8 cellular contexts compared by ENCODE assay signal in genomic region chr3:152267319-152267689, GRCh38. TPM values are rescaled to one million over a fixed set of nuclear protein-coding genes. Genes with fewer than 3 reads are reported as not detected.
A peak's percentile ranks its signal among the peaks of the same experiment; 100 is the strongest.
DNase-seq lines count a peak whose midpoint lies in the region; ATAC-seq and TF ChIP-seq lines count a peak whose summit lies in the region.

No MANE protein-coding gene starts in this region.

- H3K4me1 ChIP-seq in CD4-positive, alpha-beta memory T cell (ENCODE audit: insufficient read depth, low read length) = peaks cover 58% of the 10 kb centered on the region

- no peaks in the 10 kb centered on the region for H3K36me3 ChIP-seq in CD4-positive, alpha-beta memory T cell (ENCODE audit: insufficient read depth, low read length)

- H3K9me3 Mint-ChIP-seq in CD4-positive, alpha-beta memory T cell = peaks cover 0 to 2% (median 0%) of the 10 kb centered on the region in 8 donors
- H3K9me3 Mint-ChIP-seq in osteocyte (ENCODE audit: unreplicated experiment) = no peaks in the 10 kb centered on the region

- H3K4me3 Mint-ChIP-seq in CD4-positive, alpha-beta memory T cell = peak overlapping the region; percentile 90 to 100 (median 97)
- peak overlapping the region; percentile 92 for H3K4me3 Mint-ChIP-seq in osteocyte (ENCODE audit: unreplicated experiment)

- no peak for DNase-seq in CD4-positive, alpha-beta memory T cell
- DNase-seq in MV-4-11 (lab: John Stamatoyannopoulos, UW) (peak; percentile 61), coronary artery (ENCODE audit: low spot score) (no peak), osteocyte (ENCODE audit: extremely low spot score, unreplicated experiment) (no peak), KBM-7 (no peak), middle frontal gyrus (ENCODE audit: extremely low spot score, low spot score) (no peak), sciatic nerve (ENCODE audit: low spot score) (no peak)
- no peak for DNase-seq in effector CD8-positive, alpha-beta T cell (lab: John Stamatoyannopoulos, UW)

- peak overlapping the region; percentile 91 for H3K27ac ChIP-seq in CD4-positive, alpha-beta memory T cell (ENCODE audit: low read depth, low read length)
- peak overlapping the region; percentile 99 to 100 for H3K27ac ChIP-seq in coronary artery

- peak overlapping the region; percentile 76 to 87 for H3K4me3 ChIP-seq in CD4-positive, alpha-beta memory T cell (ENCODE audit: low read length in 2 of 2)
- peak overlapping the region; percentile 90 for H3K4me3 ChIP-seq in coronary artery

- TF ChIP-seq CTCF in coronary artery (IDR thresholded peaks at IDR 0.05) (no peak), osteocyte (IDR thresholded peaks at IDR 0.05) (no peak)

- intact Hi-C loops in CD4-positive, alpha-beta memory T cell (cut with micrococcal nuclease) = loop anchor here (5.0 kb wide), 1 partner anchor 35 kb away; no protein-coding TSS in a partner anchor
- intact Hi-C loops in sciatic nerve (cut with DNase I) = no loop called here

- H3K36me3 Mint-ChIP-seq in CD4-positive, alpha-beta memory T cell = peaks cover 18 to 50% of the 10 kb centered on the region in 2 donors
- H3K36me3 Mint-ChIP-seq in osteocyte (ENCODE audit: unreplicated experiment) = no peaks in the 10 kb centered on the region

- no peak for ATAC-seq in sciatic nerve

- POLR2A ChIA-PET in CD4-positive, alpha-beta memory T cell (lab: Charles Lee; ENCODE audit: partially characterized antibody) = interaction anchor here (1.8 to 15.9 kb wide), 15 partner anchors 11 to 84 kb away, joined by 7 to 414 read pairs (median 32); no protein-coding TSS in a partner anchor

- CTCF ChIA-PET in CD4-positive, alpha-beta memory T cell (lab: Charles Lee; ENCODE audit: partially characterized antibody) = interaction anchor here (1.2 to 4.3 kb wide), 3 partner anchors 9 to 84 kb away, joined by 6 to 46 read pairs (median 25); no protein-coding TSS in a partner anchor

- H3K4me1 Mint-ChIP-seq in CD4-positive, alpha-beta memory T cell = peaks cover 41 to 76% (median 53%) of the 10 kb centered on the region in 4 donors
- H3K4me1 Mint-ChIP-seq in osteocyte (ENCODE audit: unreplicated experiment) = peaks cover 39% of the 10 kb centered on the region

- no peaks in the 10 kb centered on the region for H3K27me3 Mint-ChIP-seq in CD4-positive, alpha-beta memory T cell
- no peaks in the 10 kb centered on the region for H3K27me3 Mint-ChIP-seq in osteocyte (ENCODE audit: unreplicated experiment)

- peak overlapping the region; percentile 80 to 100 (median 96) for H3K27ac Mint-ChIP-seq in CD4-positive, alpha-beta memory T cell
- H3K27ac Mint-ChIP-seq in osteocyte (ENCODE audit: unreplicated experiment) = peak overlapping the region; percentile 95

- H3K9me3 ChIP-seq in CD4-positive, alpha-beta memory T cell (ENCODE audit: control insufficient read depth in 1 of 2, low read length in 2 of 2) = no peaks in the 10 kb centered on the region

- no peaks in the 10 kb centered on the region for H3K27me3 ChIP-seq in CD4-positive, alpha-beta memory T cell (ENCODE audit: insufficient read depth, low read length)

- in situ Hi-C loops in KBM-7 (cut with MboI; ENCODE audit: low pct_unique_long_range_greater_than_20kb, low sequenced_read_pairs) = no loop called here

RNA-seq across cellular contexts. Expression of gene MBNL1, which starts 1.4 kb away (rescaled TPM):
- 100 to 1,000 TPM; 420 to 430 TPM for total RNA-seq in CD4-positive, alpha-beta memory T cell
- polyA plus RNA-seq in CD4-positive, alpha-beta memory T cell = 100 to 1,000 TPM; 289 to 302 TPM
- total RNA-seq in osteocyte (159 and 166 TPM in 2 replicates), sciatic nerve (215 TPM)
